32 cellular contexts compared by ENCODE assay signal in the genomic region with DNA sequence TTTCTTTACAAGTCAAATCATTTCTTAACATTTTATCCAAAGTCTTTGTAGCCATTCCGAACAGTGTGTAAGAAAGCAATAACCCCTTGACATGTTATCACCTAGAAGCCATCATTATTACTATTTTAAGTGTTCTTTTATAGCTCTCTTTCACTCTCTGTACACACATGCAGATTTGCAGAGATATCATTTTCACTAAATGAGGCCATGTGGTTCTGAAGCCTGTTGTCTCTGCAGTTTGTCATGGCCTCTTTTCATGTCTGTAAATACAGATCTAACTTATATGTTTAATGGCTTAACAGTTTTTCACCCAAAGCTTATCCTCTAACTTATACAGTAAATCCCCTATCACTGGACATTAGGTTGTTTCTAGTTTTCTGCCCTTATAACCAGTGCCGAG.
"Had no signal": no experiment of that assay in that cellular context is flagged by ENCODE, and none has a peak within 500 bp of the region (broad histone marks: within the 10 kb centered on the region; RNA-seq: fewer than 3 reads in every experiment).

No MANE protein-coding gene starts in this region.

- H3K9me3 ChIP-seq: SJCRH30 had no signal

- DNase-seq: activated CD4-positive, alpha-beta memory T cell treated with anti-CD3 and anti-CD28 coated beads, Interleukin-2, amount 10 ng/mL, durations not matched to agents 7 days and 5 days; activated CD4-positive, alpha-beta T cell treated with anti-CD3 and anti-CD28 coated beads for 1 hour; activated CD4-positive, alpha-beta T cell treated with anti-CD3 and anti-CD28 coated beads for 48 hours; activated CD4-positive, CD25-positive, alpha-beta regulatory T cell; activated CD8-positive, alpha-beta memory T cell treated with anti-CD3 and anti-CD28 coated beads for 24 hours; activated CD8-positive, alpha-beta memory T cell treated with anti-CD3 and anti-CD28 coated beads, Interleukin-2, amount 10 ng/mL, durations not matched to agents 7 days and 5 days; activated CD8-positive, alpha-beta memory T cell treated with anti-CD3 and anti-CD28 coated beads, Interleukin-2, amount 50 U/mL, for 48 hours; activated effector memory CD4-positive, alpha-beta T cell treated with Interleukin-2 at 50 U/mL for 16 hours; activated naive CD4-positive, alpha-beta T cell treated with anti-CD3 and anti-CD28 coated beads, Interleukin-2, amount 10 ng/mL, durations not matched to agents 7 days and 5 days; activated naive CD8-positive, alpha-beta T cell treated with anti-CD3 and anti-CD28 coated beads, Interleukin-2, amount 50 U/mL, for 24 hours; activated T-cell treated with anti-CD3 and anti-CD28 coated beads, Interleukin-2, amount 50 U/mL, for 48 hours; anterior cingulate cortex; caudate nucleus; cerebellar nuclear complex; MM.1S; NCI-H1105 treated with DMSO at 0.1 percent for 48 hours; NCI-H1694; NCI-H1930; NCI-H2081 treated with DMSO at 0.1 percent for 48 hours; NCI-H2171 treated with DMSO at 0.1 percent for 48 hours; NCI-H2227 treated with DMSO at 0.1 percent for 48 hours; NCI-H446; NCI-H510A treated with DMSO at 0.1 percent for 48 hours; NCI-H774; SHP77; SJCRH30; SW 1271; T-helper 1 cell; T-helper 2 cell; T-helper 9 cell; WERI-Rb-1 had no signal

- H3K27me3 ChIP-seq: SJCRH30 had no signal

- H3K9ac ChIP-seq: KMS-11 had no signal

- H3K4me2 ChIP-seq: KMS-11 had no signal

- H3K4me1 ChIP-seq: SJCRH30 had no signal

- H3K36me3 ChIP-seq: WERI-Rb-1 had no signal

- H3K4me3 ChIP-seq: SJCRH30 had no signal

- H3K27ac ChIP-seq: KMS-11, SJCRH30, WERI-Rb-1 had no signal
